ENCODE assay signal across 19 cellular contexts in the genomic region with DNA sequence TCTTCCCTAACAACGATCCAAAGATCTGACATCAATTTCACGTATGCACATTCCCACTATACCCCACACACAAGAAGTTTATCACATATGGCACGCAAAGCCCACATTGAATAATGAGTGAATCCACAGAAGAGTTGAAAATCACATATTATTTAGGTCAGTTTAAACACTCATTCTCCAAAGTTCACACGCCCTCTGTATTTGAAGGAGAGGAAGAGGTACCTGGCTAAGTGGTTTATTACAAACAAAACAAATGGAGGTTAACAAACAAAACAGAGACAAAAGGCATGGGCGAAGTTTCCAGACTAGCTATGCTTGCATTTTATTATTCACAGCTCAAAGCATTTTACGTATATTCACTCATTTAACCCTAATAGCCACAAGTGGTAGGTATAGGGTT. TPM values are rescaled to one million over a fixed set of nuclear protein-coding genes. Genes with fewer than 3 reads are reported as not detected.
DNase-seq lines count a peak whose midpoint lies in the region; ATAC-seq, FAIRE-seq and TF ChIP-seq lines count a peak whose summit lies in the region.
"Had no signal": no experiment of that assay in that cellular context is flagged by ENCODE, and none has a peak within 500 bp of the region (broad histone marks: within the 10 kb centered on the region; RNA-seq: fewer than 3 reads in every experiment).

No MANE protein-coding gene starts in this region.

- no peaks in the 10 kb centered on the region for H3K36me3 ChIP-seq in SJSA1
- H3K36me3 ChIP-seq in gastrocnemius medialis: no peaks in the 10 kb centered on the region
- no peaks in the 10 kb centered on the region for H3K36me3 ChIP-seq in spleen

- H3K27ac Mint-ChIP-seq in activated CD4-positive, alpha-beta T cell treated with anti-CD3 and anti-CD28 coated beads, Interleukin-2, amount 10 ng/mL, durations not matched to agents 24 days and 14 days: peak overlapping the region; percentile 2
- H3K27ac Mint-ChIP-seq: CD4-positive, alpha-beta T cell; GM23338 had no signal

- H3K27ac ChIP-seq in SJSA1: no peak overlapping the region
- peak overlapping the region; percentile 3 for H3K27ac ChIP-seq in layer of hippocampus (ENCODE audit: low read depth, low read length)
- peak overlapping the region in 3 of 4 donors; percentile 11 to 50 (median 42) for H3K27ac ChIP-seq in gastrocnemius medialis
- H3K27ac ChIP-seq in spleen: no peak overlapping the region
- H3K27ac ChIP-seq: 22Rv1 had no signal

- no peaks in the 10 kb centered on the region for H3K27me3 Mint-ChIP-seq in activated CD4-positive, alpha-beta T cell treated with anti-CD3 and anti-CD28 coated beads, Interleukin-2, amount 10 ng/mL, durations not matched to agents 24 days and 14 days
- H3K27me3 Mint-ChIP-seq: CD4-positive, alpha-beta T cell had no signal

- H3K4me3 Mint-ChIP-seq in activated CD4-positive, alpha-beta T cell treated with anti-CD3 and anti-CD28 coated beads, Interleukin-2, amount 10 ng/mL, durations not matched to agents 24 days and 14 days: peak overlapping the region; percentile 2
- H3K4me3 Mint-ChIP-seq: CD4-positive, alpha-beta T cell; GM23338 had no signal

- H3K4me1 ChIP-seq in SJSA1 (replicated peaks) (no peaks in the 10 kb centered on the region), gastrocnemius medialis (no peaks in the 10 kb centered on the region), spleen (peaks cover 0 to 24% (median 1%) of the 10 kb centered on the region in 6 donors)

- TF ChIP-seq CTCF in gastrocnemius medialis (IDR thresholded peaks at IDR 0.05 in 4 of 5, conservative IDR thresholded peaks at IDR 0.05 in 1 of 5) (no peak), spleen (IDR thresholded peaks at IDR 0.05 in 8 of 11, conservative IDR thresholded peaks at IDR 0.05 in 3 of 11) (no peak)

- H3K9me3 ChIP-seq in SJSA1 (replicated peaks) (peaks cover under 1% of the 10 kb centered on the region; the same call in 1 of the 2 replicates), gastrocnemius medialis (no peaks in the 10 kb centered on the region), spleen (no peaks in the 10 kb centered on the region)

- peaks cover 15% of the 10 kb centered on the region for H3K9me3 Mint-ChIP-seq in activated CD4-positive, alpha-beta T cell treated with anti-CD3 and anti-CD28 coated beads, Interleukin-2, amount 10 ng/mL, durations not matched to agents 24 days and 14 days
- H3K9me3 Mint-ChIP-seq: CD4-positive, alpha-beta T cell; GM23338 had no signal

- ATAC-seq in gastrocnemius medialis: no peak
- ATAC-seq: GM12878, GM23338 had no signal

- peaks cover 42% of the 10 kb centered on the region for H3K4me1 Mint-ChIP-seq in activated CD4-positive, alpha-beta T cell treated with anti-CD3 and anti-CD28 coated beads, Interleukin-2, amount 10 ng/mL, durations not matched to agents 24 days and 14 days
- H3K4me1 Mint-ChIP-seq: GM23338 had no signal

- H3K27me3 ChIP-seq in SJSA1 (replicated peaks) (peaks cover 97% of the 10 kb centered on the region), layer of hippocampus (ENCODE audit: control insufficient read depth, insufficient read depth, low read length) (no peaks in the 10 kb centered on the region), gastrocnemius medialis (no peaks in the 10 kb centered on the region), spleen (replicated peaks in 1 of 7) (no peaks in the 10 kb centered on the region)
- H3K27me3 ChIP-seq: BLaER1 treated with 17β-estradiol and CSF1 and Interleukin-3, amounts not matched to agents 10 nM and 100 nM had no signal

- TF ChIP-seq POLR2A in gastrocnemius medialis (IDR thresholded peaks at IDR 0.05) (no peak), spleen (IDR thresholded peaks at IDR 0.05) (no peak)

- in situ Hi-C loops in gastrocnemius medialis (cut with MboI; ENCODE audit: low sequenced_read_pairs in 4 of 4): no loop called here

- no peak overlapping the region for H3K4me3 ChIP-seq in SJSA1
- H3K4me3 ChIP-seq in gastrocnemius medialis: no peak overlapping the region
- H3K4me3 ChIP-seq in spleen: no peak overlapping the region
- H3K4me3 ChIP-seq: BLaER1 treated with 17β-estradiol and CSF1 and Interleukin-3, amounts not matched to agents 10 nM and 100 nM; GM12878; GM23338 had no signal

- 85 to 91% (median 89%) methylated on average over 6 of the region's 6 CpGs for WGBS in spleen, 5 donors

- DNase-seq in activated CD4-positive, alpha-beta T cell treated with anti-CD3 and anti-CD28 coated beads, Interleukin-2, amount 10 ng/mL, durations not matched to agents 24 days and 14 days: no peak
- no peak for DNase-seq in activated CD4-positive, alpha-beta T cell treated with anti-CD3 and anti-CD28 coated beads, Interleukin-2, amount 50 U/mL, for 1 hour
- DNase-seq in SJSA1 (ENCODE audit: low read depth in 1 of 2, low spot score in 2 of 2) (peak; percentile 64 to 72), gastrocnemius medialis (no peak), RCC 7860 (ENCODE audit: low spot score) (no peak), spleen (no peak)
- no peak for DNase-seq in activated CD4-positive, CD25-positive, alpha-beta regulatory T cell (lab: John Stamatoyannopoulos, UW)
- DNase-seq: AML-193; Calu3; CD4-positive, alpha-beta T cell; DMS 273 treated with DMSO at 0.1 percent for 48 hours; H7 had no signal

- intact Hi-C loops in activated CD4-positive, alpha-beta T cell treated with anti-CD3 and anti-CD28 coated beads, Interleukin-2, amount 10 ng/mL, durations not matched to agents 24 days and 14 days (cut with micrococcal nuclease): no loop called here
- intact Hi-C loops in gastrocnemius medialis (cut with DNase I; ENCODE audit: low total_unique reads) (no loop called here), spleen (cut with DNase I; ENCODE audit: low total_unique reads) (no loop called here)

- FAIRE-seq in RCC 7860 (lab: Jason Lieb, UNC): no peak
- FAIRE-seq: GM12878, GM18507 had no signal

- H3K36me3 Mint-ChIP-seq in activated CD4-positive, alpha-beta T cell treated with anti-CD3 and anti-CD28 coated beads, Interleukin-2, amount 10 ng/mL, durations not matched to agents 24 days and 14 days (ENCODE audit: low read depth): peaks cover 29% of the 10 kb centered on the region

RNA-seq across cellular contexts. Expression of gene CPM, which starts 41.8 kb away (rescaled TPM):
- 63.5 and 76.5 TPM in 2 replicates for total RNA-seq in activated CD4-positive, alpha-beta T cell treated with anti-CD3 and anti-CD28 coated beads, Interleukin-2, amount 10 ng/mL, durations not matched to agents 24 days and 14 days
- total RNA-seq in SJSA1 (2014; rRNA removed; shearing (Covaris generic)): 72.6 and 74.4 TPM in 2 replicates
- 10 to 100 TPM; 12.9 to 78.4 (median 18.6) TPM for total RNA-seq in gastrocnemius medialis
- total RNA-seq in spleen: 100 to 1,000 TPM in 4 of 7 donors, 10 to 100 TPM in 3; 14.3 to 189 (median 127) TPM
- 10 to 100 TPM in 1 of 3 donors, 1 to 10 TPM in 2; 3.5 to 24.6 (median 7.5) TPM for polyA plus RNA-seq in spleen
- total RNA-seq: G401 had no signal

Comparison
In these comparisons a context has a peak if more than half of its experiments do, and no peak if none do; other contexts are left out.
1. DNase-seq: peak in SJSA1 (2 of 2); none in activated CD4-positive, alpha-beta T cell treated with anti-CD3 and anti-CD28 coated beads, Interleukin-2, amount 10 ng/mL, durations not matched to agents 24 days and 14 days (single experiment), activated CD4-positive, alpha-beta T cell treated with anti-CD3 and anti-CD28 coated beads, Interleukin-2, amount 50 U/mL, for 1 hour (single experiment), gastrocnemius medialis (0 of 2), activated CD4-positive, CD25-positive, alpha-beta regulatory T cell (0 of 4), RCC 7860 (single experiment) and spleen (single experiment).
2. H3K27ac ChIP-seq: peak in layer of hippocampus (single experiment) and gastrocnemius medialis (3 of 4); none in SJSA1 (single experiment) and spleen (0 of 8).